23 cellular contexts compared by ENCODE assay signal in the genomic region with DNA sequence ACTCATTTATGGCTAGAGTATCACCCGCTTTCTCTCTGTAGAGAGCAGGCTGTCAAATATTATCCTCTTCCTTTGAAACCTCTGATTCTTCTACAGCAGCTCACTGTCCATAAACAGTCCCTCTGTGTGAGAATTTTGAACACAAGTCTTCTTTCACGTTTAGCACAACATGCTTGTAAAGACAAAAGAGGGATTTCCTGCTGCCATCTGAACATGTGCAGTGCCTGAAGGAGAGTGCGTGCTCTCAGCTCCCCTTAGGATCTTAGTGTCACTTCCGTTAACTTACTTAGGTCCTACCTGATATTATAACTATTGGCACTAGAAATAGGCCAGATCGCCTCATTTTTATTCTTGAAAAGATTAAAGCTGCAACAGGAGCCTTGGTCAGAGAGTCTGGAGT. TPM values are rescaled to one million over a fixed set of nuclear protein-coding genes. Genes with fewer than 3 reads are reported as not detected.
DNase-seq lines count a peak whose midpoint lies in the region; ATAC-seq and TF ChIP-seq lines count a peak whose summit lies in the region.
"Had no signal": no experiment of that assay in that cellular context is flagged by ENCODE, and none has a peak within 500 bp of the region (broad histone marks: within the 10 kb centered on the region; RNA-seq: fewer than 3 reads in every experiment).

No MANE protein-coding gene starts in this region.

- H3K9me3 Mint-ChIP-seq in activated naive CD4-positive, alpha-beta T cell treated with anti-CD3 and anti-CD28 coated beads, Interleukin-2, amount 50 U/mL, for 24 hours = no peaks in the 10 kb centered on the region
- no peaks in the 10 kb centered on the region for H3K9me3 Mint-ChIP-seq in stimulated activated naive CD8-positive, alpha-beta T cell treated with anti-CD3 and anti-CD28 coated beads, Interleukin-15, amount 100 ng/mL, for 72 hours
- no peaks in the 10 kb centered on the region for H3K9me3 Mint-ChIP-seq in activated T-helper 1 cell treated with anti-CD3 and anti-CD28 coated beads, Interleukin-12 subunit alpha, Interleukin-12 subunit beta, Interleukin-2, Interleukin-4 antibody, amounts not matched to agents 30 ng/mL and 10 ng/mL and 1 ng/mL, durations not matched to agents 14 hours and 24 hours and 36 hours
- H3K9me3 Mint-ChIP-seq: CD4-positive, alpha-beta T cell; CD8-positive, alpha-beta T cell had no signal

- H3K36me3 ChIP-seq in OCI-LY7 (ENCODE audit: insufficient read depth, low read length) (no peaks in the 10 kb centered on the region), SU-DHL-6 (ENCODE audit: low read length) (no peaks in the 10 kb centered on the region)
- H3K36me3 ChIP-seq: BLaER1 treated with 17β-estradiol and CSF1 and Interleukin-3, amounts not matched to agents 10 nM and 100 nM had no signal

- H2AFZ ChIP-seq in OCI-LY7 (ENCODE audit: low read length) (no peak overlapping the region), SU-DHL-6 (ENCODE audit: low read depth, low read length, severe bottlenecking) (no peak overlapping the region)

- peaks cover 3% of the 10 kb centered on the region for H3K27me3 Mint-ChIP-seq in activated naive CD4-positive, alpha-beta T cell treated with anti-CD3 and anti-CD28 coated beads, Interleukin-2, amount 50 U/mL, for 24 hours
- peaks cover 67% of the 10 kb centered on the region for H3K27me3 Mint-ChIP-seq in stimulated activated naive CD8-positive, alpha-beta T cell treated with anti-CD3 and anti-CD28 coated beads, Interleukin-15, amount 100 ng/mL, for 72 hours
- peaks cover 20% of the 10 kb centered on the region for H3K27me3 Mint-ChIP-seq in activated T-helper 1 cell treated with anti-CD3 and anti-CD28 coated beads, Interleukin-12 subunit alpha, Interleukin-12 subunit beta, Interleukin-2, Interleukin-4 antibody, amounts not matched to agents 30 ng/mL and 10 ng/mL and 1 ng/mL, durations not matched to agents 14 hours and 24 hours and 36 hours (ENCODE audit: insufficient read depth)

- H3K27ac ChIP-seq in OCI-LY7 (ENCODE audit: low read depth, low read length, poor library complexity, severe bottlenecking) = no peak overlapping the region
- no peak overlapping the region for H3K27ac ChIP-seq in SU-DHL-6 (ENCODE audit: low read depth, low read length)
- H3K27ac ChIP-seq: 22Rv1; A549; BLaER1 treated with 17β-estradiol and CSF1 and Interleukin-3, amounts not matched to agents 10 nM and 100 nM; C4-2B had no signal

- H3K9me3 ChIP-seq in OCI-LY7 (ENCODE audit: low read length) (no peaks in the 10 kb centered on the region), SU-DHL-6 (ENCODE audit: insufficient read depth, low read length) (no peaks in the 10 kb centered on the region)
- H3K9me3 ChIP-seq: A549; BLaER1 treated with 17β-estradiol and CSF1 and Interleukin-3, amounts not matched to agents 10 nM and 100 nM; Caco-2 had no signal

- POLR2A ChIA-PET in OCI-LY7 (lab: Charles Lee) = interaction anchor here (0.8 to 1.5 kb wide), 5 partner anchors 8 to 248 kb away, joined by 3 to 4 read pairs (median 3); no protein-coding TSS in a partner anchor

- CTCF ChIA-PET in OCI-LY7 (lab: Charles Lee; ENCODE audit: unreplicated experiment) = no interaction called here

- intact Hi-C loops in OCI-LY7 (cut with micrococcal nuclease; ENCODE audit: unreplicated experiment) = no loop called here
- intact Hi-C loops in activated T-helper 1 cell treated with anti-CD3 and anti-CD28 coated beads, Interleukin-12 subunit alpha, Interleukin-12 subunit beta, Interleukin-2, Interleukin-4 antibody, amounts not matched to agents 30 ng/mL and 10 ng/mL and 1 ng/mL, durations not matched to agents 14 hours and 24 hours and 36 hours (cut with micrococcal nuclease) = no loop called here

- H3K4me3 ChIP-seq in OCI-LY7 (ENCODE audit: low read depth, low read length, poor library complexity, severe bottlenecking) (no peak overlapping the region), SU-DHL-6 (ENCODE audit: insufficient read depth, low read length, poor library complexity, severe bottlenecking) (no peak overlapping the region)
- H3K4me3 ChIP-seq: A549; BLaER1 treated with 17β-estradiol and CSF1 and Interleukin-3, amounts not matched to agents 10 nM and 100 nM; GM12878 had no signal

- H3K36me3 Mint-ChIP-seq in activated naive CD4-positive, alpha-beta T cell treated with anti-CD3 and anti-CD28 coated beads, Interleukin-2, amount 50 U/mL, for 24 hours = no peaks in the 10 kb centered on the region
- no peaks in the 10 kb centered on the region for H3K36me3 Mint-ChIP-seq in activated T-helper 1 cell treated with anti-CD3 and anti-CD28 coated beads, Interleukin-12 subunit alpha, Interleukin-12 subunit beta, Interleukin-2, Interleukin-4 antibody, amounts not matched to agents 30 ng/mL and 10 ng/mL and 1 ng/mL, durations not matched to agents 14 hours and 24 hours and 36 hours (ENCODE audit: low read depth)
- H3K36me3 Mint-ChIP-seq: CD8-positive, alpha-beta T cell had no signal

- H3F3A ChIP-seq in SU-DHL-6 (ENCODE audit: insufficient read depth) = peaks cover 7% of the 10 kb centered on the region; the same call in 1 of the 2 replicates

- TF ChIP-seq CTCF in OCI-LY7 (conservative IDR thresholded peaks at IDR 0.05; ENCODE audit: low read length) (no peak), SU-DHL-6 (IDR thresholded peaks at IDR 0.05; ENCODE audit: insufficient read depth, low read length, poor library complexity, severe bottlenecking) (no peak)

- peak overlapping the region; percentile 5 for H3K27ac Mint-ChIP-seq in activated naive CD4-positive, alpha-beta T cell treated with anti-CD3 and anti-CD28 coated beads, Interleukin-2, amount 50 U/mL, for 24 hours
- H3K27ac Mint-ChIP-seq in stimulated activated naive CD8-positive, alpha-beta T cell treated with anti-CD3 and anti-CD28 coated beads, Interleukin-15, amount 100 ng/mL, for 72 hours = no peak overlapping the region
- no peak overlapping the region for H3K27ac Mint-ChIP-seq in activated T-helper 1 cell treated with anti-CD3 and anti-CD28 coated beads, Interleukin-12 subunit alpha, Interleukin-12 subunit beta, Interleukin-2, Interleukin-4 antibody, amounts not matched to agents 30 ng/mL and 10 ng/mL and 1 ng/mL, durations not matched to agents 14 hours and 24 hours and 36 hours
- H3K27ac Mint-ChIP-seq: B cell; CD4-positive, alpha-beta T cell; CD8-positive, alpha-beta T cell had no signal

- no peaks in the 10 kb centered on the region for H4K20me1 ChIP-seq in OCI-LY7 (ENCODE audit: insufficient read depth, low read length)
- H4K20me1 ChIP-seq in SU-DHL-6 (ENCODE audit: low read depth, low read length) = no peaks in the 10 kb centered on the region
- H4K20me1 ChIP-seq: BLaER1 treated with 17β-estradiol and CSF1 and Interleukin-3, amounts not matched to agents 10 nM and 100 nM had no signal

- H3K79me2 ChIP-seq in OCI-LY7 (ENCODE audit: insufficient read depth, low read depth, low read length) (no peaks in the 10 kb centered on the region), SU-DHL-6 (ENCODE audit: insufficient read depth, low read length) (no peaks in the 10 kb centered on the region)

- H3K4me1 ChIP-seq in OCI-LY7 (ENCODE audit: insufficient read depth, low read length, poor library complexity, severe bottlenecking) = peaks cover 58% of the 10 kb centered on the region
- H3K4me1 ChIP-seq: A549, Caco-2 had no signal

- no peak for DNase-seq in activated naive CD4-positive, alpha-beta T cell treated with anti-CD3 and anti-CD28 coated beads, Interleukin-2, amount 50 U/mL, for 16 hours
- DNase-seq in OCI-LY7 (ENCODE audit: low spot score) = no peak
- DNase-seq in stimulated activated naive CD8-positive, alpha-beta T cell treated with anti-CD3 and anti-CD28 coated beads, Interleukin-15, amount 100 ng/mL, for 72 hours = no peak
- DNase-seq in activated T-helper 1 cell treated with anti-CD3 and anti-CD28 coated beads, Interleukin-12 subunit alpha, Interleukin-12 subunit beta, Interleukin-2, Interleukin-4 antibody, amounts not matched to agents 30 ng/mL and 10 ng/mL and 1 ng/mL, durations not matched to agents 14 hours and 24 hours and 36 hours (ENCODE audit: low spot score) = no peak
- DNase-seq: AML-193; Caco-2; Calu3; CD4-positive, alpha-beta T cell; CD8-positive, alpha-beta T cell; DMS79 treated with DMSO at 0.1 percent for 48 hours; EL; GDM1 had no signal

- H3K9me2 ChIP-seq in OCI-LY7 (ENCODE audit: insufficient read depth, low read length) (no peaks in the 10 kb centered on the region), SU-DHL-6 (replicated peaks; ENCODE audit: insufficient read depth, low read length) (no peaks in the 10 kb centered on the region)

- H3K9ac ChIP-seq in SU-DHL-6 (ENCODE audit: low read length) = no peak overlapping the region
- H3K9ac ChIP-seq: BLaER1 treated with 17β-estradiol and CSF1 and Interleukin-3, amounts not matched to agents 10 nM and 100 nM had no signal

- no peaks in the 10 kb centered on the region for H3K27me3 ChIP-seq in SU-DHL-6 (ENCODE audit: low read length)
- H3K27me3 ChIP-seq: BLaER1 treated with 17β-estradiol and CSF1 and Interleukin-3, amounts not matched to agents 10 nM and 100 nM had no signal

- no TSS peak for BruUV-seq in OCI-LY7 (replicated peaks; lab: Mats Ljungman, UMichigan)

- ATAC-seq in stimulated activated naive CD8-positive, alpha-beta T cell treated with anti-CD3 and anti-CD28 coated beads, Interleukin-15, amount 100 ng/mL, for 72 hours = no peak
- no peak for ATAC-seq in GM18502 (IDR thresholded peaks at IDR 0.05; ENCODE audit: poor library complexity, unreplicated experiment)
- ATAC-seq: A549; CD8-positive, alpha-beta T cell; GM12878 had no signal

- H3K4me1 Mint-ChIP-seq in activated naive CD4-positive, alpha-beta T cell treated with anti-CD3 and anti-CD28 coated beads, Interleukin-2, amount 50 U/mL, for 24 hours = peaks cover 3% of the 10 kb centered on the region
- H3K4me1 Mint-ChIP-seq in stimulated activated naive CD8-positive, alpha-beta T cell treated with anti-CD3 and anti-CD28 coated beads, Interleukin-15, amount 100 ng/mL, for 72 hours = peaks cover 5% of the 10 kb centered on the region
- no peaks in the 10 kb centered on the region for H3K4me1 Mint-ChIP-seq in activated T-helper 1 cell treated with anti-CD3 and anti-CD28 coated beads, Interleukin-12 subunit alpha, Interleukin-12 subunit beta, Interleukin-2, Interleukin-4 antibody, amounts not matched to agents 30 ng/mL and 10 ng/mL and 1 ng/mL, durations not matched to agents 14 hours and 24 hours and 36 hours (ENCODE audit: low read depth)

- H3K4me2 ChIP-seq in OCI-LY7 (ENCODE audit: low read length) (peak overlapping the region; percentile 64), SU-DHL-6 (ENCODE audit: low read depth, low read length, poor library complexity, severe bottlenecking) (peak overlapping the region; percentile 7)
- H3K4me2 ChIP-seq: A549 had no signal

- H3K4me3 Mint-ChIP-seq in activated naive CD4-positive, alpha-beta T cell treated with anti-CD3 and anti-CD28 coated beads, Interleukin-2, amount 50 U/mL, for 24 hours = no peak overlapping the region
- H3K4me3 Mint-ChIP-seq in stimulated activated naive CD8-positive, alpha-beta T cell treated with anti-CD3 and anti-CD28 coated beads, Interleukin-15, amount 100 ng/mL, for 72 hours = no peak overlapping the region
- H3K4me3 Mint-ChIP-seq in activated T-helper 1 cell treated with anti-CD3 and anti-CD28 coated beads, Interleukin-12 subunit alpha, Interleukin-12 subunit beta, Interleukin-2, Interleukin-4 antibody, amounts not matched to agents 30 ng/mL and 10 ng/mL and 1 ng/mL, durations not matched to agents 14 hours and 24 hours and 36 hours = no peak overlapping the region
- H3K4me3 Mint-ChIP-seq: B cell; CD4-positive, alpha-beta T cell; CD8-positive, alpha-beta T cell had no signal

RNA-seq across cellular contexts. Expression of a gene that starts 50.9 kb away (rescaled TPM):
- total RNA-seq in OCI-LY7 (2014; rRNA removed; shearing (Covaris generic)) = 0.16 and 0.46 TPM in 2 replicates
- total RNA-seq in OCI-LY7 (2022) = 16.4 and 19.9 TPM in 2 replicates
- total RNA-seq in activated T-helper 1 cell treated with anti-CD3 and anti-CD28 coated beads, Interleukin-12 subunit alpha, Interleukin-12 subunit beta, Interleukin-2, Interleukin-4 antibody, amounts not matched to agents 30 ng/mL and 10 ng/mL and 1 ng/mL, durations not matched to agents 14 hours and 24 hours and 36 hours = 0.02 TPM in 1 of 2 replicates, not detected in the other
- total RNA-seq: A172; B cell; Caco-2; CD4-positive, alpha-beta T cell; CD8-positive, alpha-beta T cell; G401; GM12878 had no signal
